In the genomic region with DNA sequence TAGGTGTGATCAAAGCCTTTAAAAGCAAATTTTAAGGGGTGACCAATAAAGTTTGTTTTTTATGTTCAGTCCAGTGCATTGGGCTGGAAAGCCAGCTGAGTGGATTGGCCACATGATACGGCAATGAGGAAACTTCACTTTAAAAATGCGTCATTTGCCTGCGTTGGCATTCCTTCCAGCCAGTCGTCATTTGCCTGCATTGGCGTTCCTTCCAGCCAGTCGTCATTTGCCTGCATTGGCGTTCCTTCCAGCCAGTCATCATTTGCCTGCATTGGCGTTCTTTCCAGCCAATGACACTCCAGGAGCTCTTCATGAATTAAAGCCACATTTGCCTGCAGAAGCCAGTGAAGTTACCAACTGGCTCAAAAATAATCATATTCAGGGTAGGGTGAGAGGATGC, we compare ENCODE assay signal across 35 cellular contexts.
"Had no signal": no experiment of that assay in that cellular context is flagged by ENCODE, and none has a peak within 500 bp of the region (broad histone marks: within the 10 kb centered on the region; RNA-seq: fewer than 3 reads in every experiment).

No MANE protein-coding gene starts in this region.

- H3K4me3 ChIP-seq: MG63 had no signal

- H3K4me2 ChIP-seq: KMS-11 had no signal

- DNase-seq: Kasumi-1, KBM-7, KG1, MG63, MM.1S, MV-4-11, NCI-H1048, NCI-H1092, NCI-H1092 treated with DMSO at 0.1 percent for 48 hours, NCI-H1105, NCI-H1105 treated with DMSO at 0.1 percent for 48 hours, NCI-H1417, NCI-H1417 treated with DMSO at 0.1 percent for 48 hours, NCI-H1436, NCI-H1436 treated with DMSO at 0.1 percent for 48 hours, NCI-H146, NCI-H1694, NCI-H1694 treated with DMSO at 0.1 percent for 48 hours, NCI-H187, NCI-H187 treated with DMSO at 0.1 percent for 48 hours, NCI-H1930, NCI-H2029, NCI-H2029 treated with DMSO at 0.1 percent for 48 hours, NCI-H2081, NCI-H2081 treated with DMSO at 0.1 percent for 48 hours, NCI-H2107, NCI-H2171, NCI-H2171 treated with DMSO at 0.1 percent for 48 hours, NCI-H2227 treated with DMSO at 0.1 percent for 48 hours, NCI-H226, NCI-H345, NCI-H446, NCI-H446 treated with DMSO at 0.1 percent for 48 hours, NCI-H510A had no signal

- H3K27me3 ChIP-seq: MG63 had no signal

- H3K9ac ChIP-seq: KMS-11 had no signal

- H3K36me3 ChIP-seq: MG63 had no signal

- H3K27ac ChIP-seq: KMS-11 had no signal
